Comparison of ENCODE assay signal across 14 cellular contexts in the genomic region with DNA sequence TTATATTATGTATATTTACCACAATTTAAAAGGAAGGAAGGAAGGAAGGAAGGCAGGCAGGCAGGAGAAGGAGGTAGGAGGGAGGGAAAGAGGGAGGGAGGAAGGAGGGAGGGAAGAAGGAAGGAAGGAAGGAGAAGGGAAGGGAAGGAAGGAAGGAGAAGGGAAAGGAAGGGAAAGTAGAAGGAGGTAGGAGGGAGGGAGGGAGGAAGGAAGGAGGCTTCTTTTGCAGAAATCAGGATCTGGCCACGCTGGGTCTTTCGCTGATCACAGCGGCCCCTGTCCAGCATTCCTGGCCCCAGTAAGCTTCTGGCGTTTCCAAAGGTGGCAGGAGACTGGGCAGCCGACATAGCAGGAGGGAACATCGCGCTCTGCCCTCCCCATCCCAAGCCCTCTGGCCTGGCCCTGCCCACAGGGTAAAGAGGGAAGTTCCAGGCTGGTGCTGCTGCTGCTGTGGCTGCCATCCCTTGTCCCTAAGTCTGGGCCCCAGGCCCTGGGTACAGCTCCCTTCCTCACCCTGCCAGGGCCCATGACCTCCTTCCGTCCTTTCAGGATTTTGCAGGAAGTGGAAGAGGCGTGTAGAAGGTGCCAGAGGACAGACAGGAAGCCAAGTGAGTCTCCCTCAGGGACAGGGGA. TPM values are rescaled to one million over a fixed set of nuclear protein-coding genes. Genes with fewer than 3 reads are reported as not detected.
A peak's percentile ranks its signal among the peaks of the same experiment; 100 is the strongest.
DNase-seq lines count a peak whose midpoint lies in the region; ATAC-seq and TF ChIP-seq lines count a peak whose summit lies in the region.
"Had no signal": no experiment of that assay in that cellular context is flagged by ENCODE, and none has a peak within 500 bp of the region (broad histone marks: within the 10 kb centered on the region; RNA-seq: fewer than 3 reads in every experiment).

No MANE protein-coding gene starts in this region.

- H3K9me3 Mint-ChIP-seq in GM23338 = peaks cover 21% of the 10 kb centered on the region
- peaks cover 17% of the 10 kb centered on the region for H3K9me3 Mint-ChIP-seq in nephron progenitor cell

- intact Hi-C loops in heart right ventricle (cut with DNase I) = loop anchor here in 1 of 10 donors (10.0 kb wide), 1 partner anchor 143 kb away; no protein-coding TSS in a partner anchor
- intact Hi-C loops in OCI-LY7 (cut with micrococcal nuclease; ENCODE audit: unreplicated experiment) = no loop called here

- H3K36me3 ChIP-seq in GM23338 (ENCODE audit: insufficient read depth) (no peaks in the 10 kb centered on the region), heart right ventricle (no peaks in the 10 kb centered on the region), OCI-LY7 (ENCODE audit: insufficient read depth, low read length) (no peaks in the 10 kb centered on the region)
- H3K36me3 ChIP-seq: Peyer's patch had no signal

- POLR2A ChIA-PET in RWPE1 (lab: Yijun Ruan, JAX; ENCODE audit: low non-redundant PET) (no interaction called here), OCI-LY7 (lab: Charles Lee) (interaction anchor here (0.6 kb wide), 1 partner anchor 312 kb away, joined by 4 read pairs; no protein-coding TSS in a partner anchor)

- H3K4me1 Mint-ChIP-seq in GM23338 = peaks cover 2% of the 10 kb centered on the region; the same call in 1 of the 3 replicates
- no peaks in the 10 kb centered on the region for H3K4me1 Mint-ChIP-seq in nephron progenitor cell
- H3K4me1 Mint-ChIP-seq: activated B cell treated with CpG ODN at 0.5 μM for 24 hours; activated T-helper 17 cell treated with anti-CD3 and anti-CD28 coated beads, Interleukin-2, amount 50 U/mL, for 72 hours had no signal

- H3K79me2 ChIP-seq in GM23338 (replicated peaks; ENCODE audit: insufficient read depth) (no peaks in the 10 kb centered on the region), OCI-LY7 (ENCODE audit: insufficient read depth, low read depth, low read length) (no peaks in the 10 kb centered on the region)

- CTCF ChIA-PET in RWPE1 (lab: Yijun Ruan, JAX) (no interaction called here), OCI-LY7 (lab: Charles Lee; ENCODE audit: unreplicated experiment) (no interaction called here)

- H3K4me3 Mint-ChIP-seq in GM23338 (no peak overlapping the region), nephron progenitor cell (no peak overlapping the region)
- H3K4me3 Mint-ChIP-seq: activated B cell treated with CpG ODN at 0.5 μM for 24 hours; activated T-helper 17 cell treated with anti-CD3 and anti-CD28 coated beads, Interleukin-2, amount 50 U/mL, for 72 hours; H9 had no signal

- H3K36me3 Mint-ChIP-seq in GM23338 (ENCODE audit: low read depth) = peaks cover 2% of the 10 kb centered on the region; the same call in 1 of the 3 replicates
- no peaks in the 10 kb centered on the region for H3K36me3 Mint-ChIP-seq in nephron progenitor cell (ENCODE audit: low read depth)

- H3K27me3 Mint-ChIP-seq in GM23338 (ENCODE audit: insufficient read depth, low read depth, poor library complexity) (peaks cover 18% of the 10 kb centered on the region), nephron progenitor cell (ENCODE audit: low read depth, poor library complexity) (peaks cover 12% of the 10 kb centered on the region)
- H3K27me3 Mint-ChIP-seq: activated T-helper 17 cell treated with anti-CD3 and anti-CD28 coated beads, Interleukin-2, amount 50 U/mL, for 72 hours had no signal

- no TSS peak for BruUV-seq in OCI-LY7 (replicated peaks; lab: Mats Ljungman, UMichigan)

- H3K9me3 ChIP-seq in heart right ventricle (peaks cover 0 to 12% (median 0%) of the 10 kb centered on the region in 11 donors), OCI-LY7 (ENCODE audit: low read length) (no peaks in the 10 kb centered on the region)

- H3K27ac ChIP-seq in GM23338 (ENCODE audit: low read depth) (no peak overlapping the region), RWPE1 (peak overlapping the region; percentile 55), heart right ventricle (peak overlapping the region in 5 of 10 donors; percentile 2 to 58 (median 35)), OCI-LY7 (ENCODE audit: low read depth, low read length, poor library complexity, severe bottlenecking) (no peak overlapping the region)
- H3K27ac ChIP-seq: Peyer's patch had no signal

- ATAC-seq in GM23338 (peak; percentile 34; the same call in 2 of the 3 replicates), heart right ventricle (peak; percentile 46 to 84 (median 70)), HG03378 (IDR thresholded peaks at IDR 0.05; ENCODE audit: unreplicated experiment) (no peak)
- ATAC-seq: activated T-helper 17 cell treated with anti-CD3 and anti-CD28 coated beads, Interleukin-2, amount 50 U/mL, for 72 hours had no signal

- no peak for DNase-seq in GM23338 (ENCODE audit: low spot score)
- DNase-seq in RWPE1 (ENCODE audit: low spot score) = no peak
- peak in 1 of 2 donors; percentile 38 for DNase-seq in heart right ventricle
- no peak for DNase-seq in nephron progenitor cell
- no peak for DNase-seq in GM20000 (ENCODE audit: low spot score)
- no peak for DNase-seq in OCI-LY7 (ENCODE audit: low spot score)
- DNase-seq in NCI-H345 treated with DMSO at 0.1 percent for 48 hours (lab: John Stamatoyannopoulos, UW; ENCODE audit: unreplicated experiment) = no peak
- DNase-seq: activated B cell treated with CpG ODN at 0.5 μM for 24 hours, H9, NCI-H187, NCI-H524, Peyer's patch had no signal

- TF ChIP-seq CTCF in GM23338 (conservative IDR thresholded peaks at IDR 0.05; ENCODE audit: low read depth in 2 of 2) (no peak), RWPE1 (conservative IDR thresholded peaks at IDR 0.05; ENCODE audit: low read depth) (no peak), heart right ventricle (IDR thresholded peaks at IDR 0.05) (no peak), nephron progenitor cell (IDR thresholded peaks at IDR 0.05) (no peak), GM20000 (IDR thresholded peaks at IDR 0.05; ENCODE audit: extremely low read depth, missing control alignments) (no peak), OCI-LY7 (conservative IDR thresholded peaks at IDR 0.05; ENCODE audit: low read length) (no peak)

- H3K4me2 ChIP-seq in GM23338 (no peak overlapping the region), OCI-LY7 (ENCODE audit: low read length) (no peak overlapping the region)

- H3K9me2 ChIP-seq in GM23338 (ENCODE audit: insufficient read depth) = no peaks in the 10 kb centered on the region
- H3K9me2 ChIP-seq in OCI-LY7 (ENCODE audit: insufficient read depth, low read length) = no peaks in the 10 kb centered on the region

- H3K27ac Mint-ChIP-seq in GM23338 = no peak overlapping the region
- peak overlapping the region; percentile 64 for H3K27ac Mint-ChIP-seq in nephron progenitor cell
- H3K27ac Mint-ChIP-seq: activated B cell treated with CpG ODN at 0.5 μM for 24 hours; activated T-helper 17 cell treated with anti-CD3 and anti-CD28 coated beads, Interleukin-2, amount 50 U/mL, for 72 hours; H9 had no signal

- H3K4me3 ChIP-seq in GM23338 (no peak overlapping the region), heart right ventricle (no peak overlapping the region), OCI-LY7 (ENCODE audit: low read depth, low read length, poor library complexity, severe bottlenecking) (no peak overlapping the region)
- H3K4me3 ChIP-seq: Peyer's patch had no signal

- WGBS in heart right ventricle, 2 donors = 28 to 44% methylated on average over 9 of the region's 9 CpGs

- H3K27me3 ChIP-seq in GM23338 (ENCODE audit: insufficient read depth) (no peaks in the 10 kb centered on the region), heart right ventricle (no peaks in the 10 kb centered on the region)
- H3K27me3 ChIP-seq: Peyer's patch had no signal

- no peak overlapping the region for H2AFZ ChIP-seq in GM23338
- H2AFZ ChIP-seq in OCI-LY7 (ENCODE audit: low read length) = no peak overlapping the region

- H3K4me1 ChIP-seq in GM23338 (ENCODE audit: insufficient read depth) = no peaks in the 10 kb centered on the region
- peaks cover 3 to 17% (median 10%) of the 10 kb centered on the region in 9 donors for H3K4me1 ChIP-seq in heart right ventricle
- H3K4me1 ChIP-seq in OCI-LY7 (ENCODE audit: insufficient read depth, low read length, poor library complexity, severe bottlenecking) = no peaks in the 10 kb centered on the region

- H4K20me1 ChIP-seq in GM23338 (replicated peaks; ENCODE audit: insufficient read depth) (no peaks in the 10 kb centered on the region), OCI-LY7 (ENCODE audit: insufficient read depth, low read length) (no peaks in the 10 kb centered on the region)

- no peaks in the 10 kb centered on the region for H3F3A ChIP-seq in GM23338 (replicated peaks; ENCODE audit: low read depth)

TF ChIP-seq in GM23338, 12 proteins besides CTCF, POLR2A, EP300 and RAD21:
- TF ChIP-seq POLR2AphosphoS5 (IDR thresholded peaks at IDR 0.05; ENCODE audit: low read depth) = no peak
TF ChIP-seq in GM23338: peak in this region for 0.

RNA-seq across cellular contexts. Expression of gene NCOR2, which starts 14.5 kb away (rescaled TPM):
- 180 and 190 TPM in 2 replicates for total RNA-seq in GM23338 (2014; rRNA removed; shearing (Covaris generic))
- 69.6 and 76.5 TPM in 2 replicates for polyA plus RNA-seq in GM23338 (2016; fragmentation: Nextera tagmentation; extraction: Ambion mirVana)
- 100 to 1,000 TPM; 118 to 200 (median 136) TPM for total RNA-seq in heart right ventricle
- polyA plus RNA-seq in heart right ventricle = 10 to 100 TPM; 46.9 to 74.0 TPM
- total RNA-seq in OCI-LY7 (2014; rRNA removed; shearing (Covaris generic)) = 22.7 and 30.2 TPM in 2 replicates
- total RNA-seq in OCI-LY7 (2022) = 154 and 159 TPM in 2 replicates
